Comparison of ENCODE assay signal across 32 cellular contexts in the genomic region with DNA sequence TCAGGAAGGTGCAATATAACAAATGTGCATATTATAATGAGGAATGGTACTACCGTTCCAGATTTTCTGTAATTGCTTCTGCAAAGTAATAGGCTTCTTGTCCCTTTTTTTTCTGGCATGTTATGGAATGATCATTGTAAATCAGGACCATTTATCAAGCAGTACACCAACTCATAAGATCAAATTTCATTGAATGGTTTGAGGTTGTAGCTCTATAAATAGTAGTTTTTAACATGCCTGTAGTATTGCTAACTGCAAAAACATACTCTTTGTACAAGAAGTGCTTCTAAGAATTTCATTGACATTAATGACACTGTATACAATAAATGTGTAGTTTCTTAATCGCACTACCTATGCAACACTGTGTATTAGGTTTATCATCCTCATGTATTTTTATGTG. TPM values are rescaled to one million over a fixed set of nuclear protein-coding genes. Genes with fewer than 3 reads are reported as not detected.
"Had no signal": no experiment of that assay in that cellular context is flagged by ENCODE, and none has a peak within 500 bp of the region (broad histone marks: within the 10 kb centered on the region; RNA-seq: fewer than 3 reads in every experiment).

No MANE protein-coding gene starts in this region.

- H3K27me3 ChIP-seq: adrenal gland, brain microvascular endothelial cell, MG63 had no signal

- H3K4me3 ChIP-seq: adrenal gland, MG63 had no signal

- H3K9me3 ChIP-seq: adrenal gland, MG63 had no signal

- H3K36me3 Mint-ChIP-seq: activated naive CD4-positive, alpha-beta T cell treated with anti-CD3 and anti-CD28 coated beads, Interleukin-2, amount 50 U/mL, for 24 hours; activated naive CD8-positive, alpha-beta T cell treated with anti-CD3 and anti-CD28 coated beads, Interleukin-2, amount 10 ng/mL, durations not matched to agents 7 days and 5 days had no signal

- H3K4me3 Mint-ChIP-seq: activated CD4-positive, alpha-beta T cell treated with anti-CD3 and anti-CD28 coated beads, Interleukin-2, amount 10 ng/mL, durations not matched to agents 24 days and 14 days; activated CD8-positive, alpha-beta T cell treated with anti-CD3 and anti-CD28 coated beads for 36 hours; activated naive CD4-positive, alpha-beta T cell treated with anti-CD3 and anti-CD28 coated beads, Interleukin-2, amount 50 U/mL, for 24 hours; activated naive CD8-positive, alpha-beta T cell treated with anti-CD3 and anti-CD28 coated beads, Interleukin-2, amount 10 ng/mL, durations not matched to agents 7 days and 5 days; activated T-cell treated with anti-CD3 and anti-CD28 coated beads, Interleukin-2, amount 50 U/mL, for 24 hours; T-helper 1 cell treated with Interleukin-12 subunit alpha and Interleukin-12 subunit beta and Interleukin-4 antibody, amounts not matched to agents 30 μg/mL and 1 μg/mL, for 36 hours; T-helper 2 cell treated with Interferon-gamma antibody and Interleukin-4, amounts not matched to agents 5 μg/mL and 100 μg/mL, for 36 hours had no signal

- H3K27me3 Mint-ChIP-seq: activated T-cell treated with anti-CD3 and anti-CD28 coated beads, Interleukin-2, amount 50 U/mL, for 24 hours had no signal

- H3K4me1 Mint-ChIP-seq: activated CD4-positive, alpha-beta T cell treated with anti-CD3 and anti-CD28 coated beads, Interleukin-2, amount 10 ng/mL, durations not matched to agents 24 days and 14 days; activated naive CD4-positive, alpha-beta T cell treated with anti-CD3 and anti-CD28 coated beads, Interleukin-2, amount 50 U/mL, for 24 hours; activated naive CD8-positive, alpha-beta T cell treated with anti-CD3 and anti-CD28 coated beads, Interleukin-2, amount 10 ng/mL, durations not matched to agents 7 days and 5 days had no signal

- H3K36me3 ChIP-seq: adrenal gland, brain microvascular endothelial cell, MG63 had no signal

- H3K27ac ChIP-seq: adrenal gland, brain microvascular endothelial cell had no signal

- H3K9me3 Mint-ChIP-seq: activated CD4-positive, alpha-beta T cell treated with anti-CD3 and anti-CD28 coated beads, Interleukin-2, amount 10 ng/mL, durations not matched to agents 24 days and 14 days; activated T-helper 2 cell treated with anti-CD3 and anti-CD28 coated beads, Interferon-gamma antibody, Interleukin-2, Interleukin-4, amounts not matched to agents 10 μg/mL and 5 μg/mL and 100 μg/mL, durations not matched to agents 14 hours and 24 hours and 36 hours; T-helper 1 cell treated with Interleukin-12 subunit alpha and Interleukin-12 subunit beta and Interleukin-4 antibody, amounts not matched to agents 30 μg/mL and 1 μg/mL, for 36 hours; T-helper 2 cell treated with Interferon-gamma antibody and Interleukin-4, amounts not matched to agents 5 μg/mL and 100 μg/mL, for 36 hours had no signal

- ATAC-seq: activated CD8-positive, alpha-beta T cell treated with anti-CD3 and anti-CD28 coated beads for 36 hours had no signal

- H3K4me1 ChIP-seq: adrenal gland had no signal

- DNase-seq: activated CD4-positive, alpha-beta T cell treated with anti-CD3 and anti-CD28 coated beads, Interleukin-2, amount 10 ng/mL, durations not matched to agents 24 days and 14 days; activated CD4-positive, alpha-beta T cell treated with anti-CD3 and anti-CD28 coated beads, Interleukin-2, amount 50 U/mL, for 4 hours; activated CD8-positive, alpha-beta T cell treated with anti-CD3 and anti-CD28 coated beads for 36 hours; activated gamma-delta T cell; activated naive CD4-positive, alpha-beta T cell treated with Interleukin-2 at 50 U/mL for 16 hours; activated naive CD8-positive, alpha-beta T cell treated with anti-CD3 and anti-CD28 coated beads, Interleukin-2, amount 10 ng/mL, durations not matched to agents 7 days and 5 days; activated T-cell treated with anti-CD3 and anti-CD28 coated beads, Interleukin-2, amount 50 U/mL, for 24 hours; adrenal gland; brain microvascular endothelial cell; central memory CD4-positive, alpha-beta T cell; Kasumi-1; KG1; MG63; NCI-H1048; NCI-H1105 treated with DMSO at 0.1 percent for 48 hours; NCI-H1436; NCI-H1694; NCI-H1930; NCI-H2081 treated with DMSO at 0.1 percent for 48 hours; NCI-H226; NCI-H510A; NCI-H526; NCI-H748 treated with DMSO at 0.1 percent for 48 hours; NK-92 treated with Interleukin-12 subunit alpha and Interleukin-12 subunit beta, amount 100 ng/mL, for 24 hours; Right ventricle myocardium superior had no signal

- FAIRE-seq: TTC549 had no signal

- H3K27ac Mint-ChIP-seq: activated CD4-positive, alpha-beta T cell treated with anti-CD3 and anti-CD28 coated beads, Interleukin-2, amount 10 ng/mL, durations not matched to agents 24 days and 14 days; activated CD8-positive, alpha-beta T cell treated with anti-CD3 and anti-CD28 coated beads for 36 hours; activated naive CD4-positive, alpha-beta T cell treated with anti-CD3 and anti-CD28 coated beads, Interleukin-2, amount 50 U/mL, for 24 hours; activated naive CD8-positive, alpha-beta T cell treated with anti-CD3 and anti-CD28 coated beads, Interleukin-2, amount 10 ng/mL, durations not matched to agents 7 days and 5 days; activated T-cell treated with anti-CD3 and anti-CD28 coated beads, Interleukin-2, amount 50 U/mL, for 24 hours; activated T-helper 2 cell treated with anti-CD3 and anti-CD28 coated beads, Interferon-gamma antibody, Interleukin-2, Interleukin-4, amounts not matched to agents 10 μg/mL and 5 μg/mL and 100 μg/mL, durations not matched to agents 14 hours and 24 hours and 36 hours; T-helper 1 cell treated with Interleukin-12 subunit alpha and Interleukin-12 subunit beta and Interleukin-4 antibody, amounts not matched to agents 30 μg/mL and 1 μg/mL, for 36 hours; T-helper 2 cell treated with Interferon-gamma antibody and Interleukin-4, amounts not matched to agents 5 μg/mL and 100 μg/mL, for 36 hours had no signal

RNA-seq across cellular contexts. Expression of a gene that starts 12.6 kb away (rescaled TPM):
- total RNA-seq: activated CD4-positive, alpha-beta T cell treated with anti-CD3 and anti-CD28 coated beads, Interleukin-2, amount 10 ng/mL, durations not matched to agents 24 days and 14 days; activated CD8-positive, alpha-beta memory T cell treated with anti-CD3 and anti-CD28 coated beads for 36 hours; activated CD8-positive, alpha-beta T cell treated with anti-CD3 and anti-CD28 coated beads for 36 hours; activated naive CD8-positive, alpha-beta T cell treated with anti-CD3 and anti-CD28 coated beads, Interleukin-2, amount 10 ng/mL, durations not matched to agents 7 days and 5 days; activated T-helper 2 cell treated with anti-CD3 and anti-CD28 coated beads, Interferon-gamma antibody, Interleukin-2, Interleukin-4, amounts not matched to agents 10 μg/mL and 5 μg/mL and 100 μg/mL, durations not matched to agents 14 hours and 24 hours and 36 hours; adrenal gland; Right ventricle myocardium superior had no signal
- polyA plus RNA-seq: adrenal gland had no signal

RNA-seq across cellular contexts. Expression of a gene that starts 20.8 kb away (rescaled TPM):
- total RNA-seq: activated CD4-positive, alpha-beta T cell treated with anti-CD3 and anti-CD28 coated beads, Interleukin-2, amount 10 ng/mL, durations not matched to agents 24 days and 14 days; activated CD8-positive, alpha-beta memory T cell treated with anti-CD3 and anti-CD28 coated beads for 36 hours; activated CD8-positive, alpha-beta T cell treated with anti-CD3 and anti-CD28 coated beads for 36 hours; activated naive CD8-positive, alpha-beta T cell treated with anti-CD3 and anti-CD28 coated beads, Interleukin-2, amount 10 ng/mL, durations not matched to agents 7 days and 5 days; activated T-helper 2 cell treated with anti-CD3 and anti-CD28 coated beads, Interferon-gamma antibody, Interleukin-2, Interleukin-4, amounts not matched to agents 10 μg/mL and 5 μg/mL and 100 μg/mL, durations not matched to agents 14 hours and 24 hours and 36 hours; adrenal gland; cerebellum; Right ventricle myocardium superior had no signal
- polyA plus RNA-seq: adrenal gland had no signal
